Comparison of ENCODE assay signal across 11 cellular contexts in genomic region chr9:110443146-110443877, GRCh38.
DNase-seq lines count a peak whose midpoint lies in the region; ATAC-seq lines count a peak whose summit lies in the region.
"Had no signal": no experiment of that assay in that cellular context is flagged by ENCODE, and none has a peak within 500 bp of the region (broad histone marks: within the 10 kb centered on the region; RNA-seq: fewer than 3 reads in every experiment).

No MANE protein-coding gene starts in this region.

- DNase-seq in DMS153 (lab: John Stamatoyannopoulos, UW): peak; percentile 51
- DNase-seq in NCI-H1694 treated with DMSO at 0.1 percent for 48 hours (lab: John Stamatoyannopoulos, UW): peak; percentile 90
- DNase-seq in amniotic epithelial cell (ENCODE audit: low read depth): peak; percentile 94
- DNase-seq in left kidney (ENCODE audit: low read depth, low spot score): peak; percentile 49
- no peak for DNase-seq in stimulated activated CD4-positive, alpha-beta T cell treated with anti-CD3 and anti-CD28 coated beads, Interleukin-2, amount 100 ng/mL, for 48 hours
- DNase-seq: left lung; stimulated activated naive CD4-positive, alpha-beta T cell treated with Interleukin-2 at 50 U/mL for 16 hours had no signal

- ATAC-seq in GM21367 (IDR thresholded peaks at IDR 0.05; ENCODE audit: unreplicated experiment): no peak
- ATAC-seq in HG02973 (IDR thresholded peaks at IDR 0.05; ENCODE audit: unreplicated experiment): no peak
- ATAC-seq in GM21529 (IDR thresholded peaks at IDR 0.05; ENCODE audit: unreplicated experiment): no peak
- ATAC-seq: left lung, sciatic nerve had no signal

Comparison
In these comparisons a context has a peak if more than half of its experiments do, and no peak if none do; other contexts are left out.
1. DNase-seq: peak in DMS153 (single experiment), NCI-H1694 treated with DMSO at 0.1 percent for 48 hours (single experiment), amniotic epithelial cell (single experiment) and left kidney (single experiment); none in stimulated activated CD4-positive, alpha-beta T cell treated with anti-CD3 and anti-CD28 coated beads, Interleukin-2, amount 100 ng/mL, for 48 hours (0 of 2).